Comparison of ENCODE assay signal across 26 cellular contexts in genomic region chr2:230043461-230043860, GRCh38.
"Had no signal": no experiment of that assay in that cellular context is flagged by ENCODE, and none has a peak within 500 bp of the region (broad histone marks: within the 10 kb centered on the region; RNA-seq: fewer than 3 reads in every experiment).

No MANE protein-coding gene starts in this region.

- H3K36me3 ChIP-seq: left lung, pancreas, right lobe of liver, uterus had no signal

- FAIRE-seq: keratinocyte, pancreas had no signal

- H3K36me3 Mint-ChIP-seq: natural killer cell treated with Interleukin-12 subunit alpha and Interleukin-12 subunit beta and Interleukin-15 and Interleukin-18, amount 100 ng/mL, for 72 hours had no signal

- H3K4me1 ChIP-seq: left lung, pancreas, psoas muscle, right lobe of liver, tibial nerve, uterus had no signal

- H3K27me3 Mint-ChIP-seq: stimulated activated memory B cell treated with anti-CD40 and anti-IgM and Interleukin-4, amounts not matched to agents 10 μg/mL and 1 μg/mL and 100 μg/mL, for 72 hours; stimulated activated naive CD8-positive, alpha-beta T cell treated with anti-CD3 and anti-CD28 coated beads, Interleukin-15, amount 100 ng/mL, for 72 hours; type B pancreatic cell had no signal

- H3K4me3 Mint-ChIP-seq: mesothelial cell of epicardium; naive thymus-derived CD4-positive, alpha-beta T cell; natural killer cell treated with Interleukin-12 subunit alpha and Interleukin-12 subunit beta and Interleukin-15 and Interleukin-18, amount 100 ng/mL, for 72 hours; stimulated activated memory B cell treated with anti-CD40 and anti-IgM and Interleukin-4, amounts not matched to agents 10 μg/mL and 1 μg/mL and 100 μg/mL, for 72 hours; stimulated activated naive CD8-positive, alpha-beta T cell treated with anti-CD3 and anti-CD28 coated beads, Interleukin-15, amount 100 ng/mL, for 72 hours; type B pancreatic cell had no signal

- H3K9me3 Mint-ChIP-seq: natural killer cell treated with Interleukin-12 subunit alpha and Interleukin-12 subunit beta and Interleukin-15 and Interleukin-18, amount 100 ng/mL, for 72 hours; stimulated activated memory B cell treated with anti-CD40 and anti-IgM and Interleukin-4, amounts not matched to agents 10 μg/mL and 1 μg/mL and 100 μg/mL, for 72 hours; stimulated activated naive CD8-positive, alpha-beta T cell treated with anti-CD3 and anti-CD28 coated beads, Interleukin-15, amount 100 ng/mL, for 72 hours; type B pancreatic cell had no signal

- H3K4me2 ChIP-seq: smooth muscle cell had no signal

- H3K27ac ChIP-seq: left lung, pancreas, psoas muscle, right lobe of liver, tibial nerve, uterus had no signal

- ATAC-seq: left cardiac atrium; left lung; naive thymus-derived CD4-positive, alpha-beta T cell; natural killer cell treated with Interleukin-12 subunit alpha and Interleukin-12 subunit beta and Interleukin-15 and Interleukin-18, amount 100 ng/mL, for 72 hours; pancreas; psoas muscle; stimulated activated memory B cell treated with anti-CD40 and anti-IgM and Interleukin-4, amounts not matched to agents 10 μg/mL and 1 μg/mL and 100 μg/mL, for 72 hours; stimulated activated naive CD8-positive, alpha-beta T cell treated with anti-CD3 and anti-CD28 coated beads, Interleukin-15, amount 100 ng/mL, for 72 hours had no signal

- DNase-seq: hippocampal formation; kidney glomerular epithelial cell; left cardiac atrium; left lung; mesendoderm; naive thymus-derived CD4-positive, alpha-beta T cell; pancreas; posterior cingulate gyrus; psoas muscle; stimulated activated CD4-positive, alpha-beta T cell treated with anti-CD3 and anti-CD28 coated beads, Interleukin-1b, Interleukin-23, amount 100 ng/mL, for 48 hours; stimulated activated CD4-positive, alpha-beta T cell treated with anti-CD3 and anti-CD28 coated beads, Interleukin-2, amount 100 ng/mL, for 48 hours; stimulated activated CD4-positive, alpha-beta T cell treated with anti-CD3 and anti-CD28 coated beads, Interleukin-4, amount 100 ng/mL, for 4 hours; stimulated activated CD8-positive, alpha-beta memory T cell treated with anti-CD3 and anti-CD28 coated beads, Interleukin-4, amount 100 ng/mL, for 48 hours; stimulated activated naive CD4-positive, alpha-beta T cell treated with Interleukin-2 at 50 U/mL for 16 hours; stimulated activated naive CD8-positive, alpha-beta T cell treated with anti-CD3 and anti-CD28 coated beads, Interleukin-15, amount 100 ng/mL, for 72 hours; substantia nigra; uterus had no signal

- H3K4me3 ChIP-seq: left lung, lung, pancreas, psoas muscle, right lobe of liver, smooth muscle cell, tibial nerve, uterus had no signal

- H3K9me3 ChIP-seq: left lung, pancreas, psoas muscle, right lobe of liver, uterus had no signal

- H3K4me1 Mint-ChIP-seq: mesothelial cell of epicardium; naive thymus-derived CD4-positive, alpha-beta T cell had no signal

- H3K27me3 ChIP-seq: left lung, pancreas, right lobe of liver, tibial nerve, uterus had no signal
